In the genomic region with DNA sequence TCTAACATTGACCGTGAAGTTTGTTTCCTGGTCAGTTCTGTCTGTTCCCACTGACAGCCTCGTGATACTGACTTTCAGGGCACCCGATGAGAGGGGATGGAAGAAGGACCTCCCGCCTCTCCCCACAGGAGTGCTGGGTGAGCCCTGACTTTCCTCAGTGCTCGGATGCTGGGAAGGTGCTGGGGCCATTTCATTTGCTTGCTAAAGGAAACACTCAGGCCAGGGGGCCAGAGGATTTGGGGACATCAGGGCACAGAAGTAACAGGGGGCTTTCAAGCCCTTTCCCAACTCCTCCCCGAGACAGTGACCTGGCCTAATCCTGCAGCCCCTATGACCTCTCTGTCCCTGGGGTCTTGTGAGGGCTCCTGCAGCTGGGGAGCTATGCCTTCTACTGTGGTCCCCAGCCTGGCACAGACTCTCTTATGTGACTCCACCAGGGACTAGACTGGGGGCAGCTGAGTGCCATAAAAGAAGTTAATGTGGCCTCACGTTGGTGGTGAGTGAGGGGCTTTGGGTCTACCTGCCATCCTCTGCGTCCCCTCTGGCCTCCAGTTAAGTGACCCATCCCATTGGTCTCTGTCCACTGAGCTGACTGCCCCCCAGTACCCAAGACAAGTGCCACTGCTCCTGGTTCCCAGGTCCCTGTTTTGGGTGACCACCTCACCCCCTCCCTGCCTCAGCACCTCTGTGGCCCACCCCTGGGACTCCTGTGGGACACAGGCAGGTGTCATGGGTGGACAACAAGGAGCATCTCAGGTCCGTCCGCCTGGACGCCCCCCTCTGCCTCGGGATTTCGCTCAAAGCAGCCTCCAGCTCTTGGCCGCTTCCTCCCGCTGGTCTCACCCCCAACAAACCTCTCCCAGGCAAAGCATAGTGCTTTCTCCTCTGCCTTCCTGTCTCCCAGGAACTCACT, we compare ENCODE assay signal across 20 cellular contexts. TPM values are rescaled to one million over a fixed set of nuclear protein-coding genes. Genes with fewer than 3 reads are reported as not detected.
"Had no signal": no experiment of that assay in that cellular context is flagged by ENCODE, and none has a peak within 500 bp of the region (broad histone marks: within the 10 kb centered on the region; RNA-seq: fewer than 3 reads in every experiment).

No MANE protein-coding gene starts in this region.

- H3K4me3 ChIP-seq: hepatocyte, mucosa of descending colon, ovary, right atrium auricular region, smooth muscle cell, testis, transverse colon had no signal

- DNase-seq: cerebellar nuclear complex; dermis blood vessel endothelial cell; erythroblast; head of caudate nucleus; kidney glomerular epithelial cell; naive thymus-derived CD8-positive, alpha-beta T cell; nucleus accumbens; ovary; stimulated activated CD4-positive, alpha-beta T cell treated with anti-CD3 and anti-CD28 coated beads, Interleukin-2, amount 100 ng/mL, for 48 hours; stimulated activated CD8-positive, alpha-beta memory T cell treated with anti-CD3 and anti-CD28 coated beads, Interleukin-4, amount 100 ng/mL, for 48 hours; testis had no signal

- H3K9me3 Mint-ChIP-seq: naive thymus-derived CD8-positive, alpha-beta T cell; neural crest cell; stimulated activated effector memory CD8-positive, alpha-beta T cell treated with anti-CD3 and anti-CD28 coated beads, Interleukin-12 subunit alpha, Interleukin-12 subunit beta, amount 100 ng/mL, for 72 hours; stimulated activated naive CD8-positive, alpha-beta T cell treated with anti-CD3 and anti-CD28 coated beads, Interleukin-15, Interleukin-2, amounts not matched to agents 100 ng/mL and 50 ng/mL, for 24 hours had no signal

- H3K36me3 Mint-ChIP-seq: naive thymus-derived CD8-positive, alpha-beta T cell; stimulated activated effector memory CD8-positive, alpha-beta T cell treated with anti-CD3 and anti-CD28 coated beads, Interleukin-12 subunit alpha, Interleukin-12 subunit beta, amount 100 ng/mL, for 72 hours had no signal

- H3K4me1 ChIP-seq: transverse colon had no signal

- H3K9me3 ChIP-seq: mucosa of descending colon, ovary, right atrium auricular region, testis, transverse colon had no signal

- H3K27ac ChIP-seq: foreskin keratinocyte, hepatocyte, ovary, right atrium auricular region, testis, transverse colon had no signal

- H3K4me3 Mint-ChIP-seq: naive thymus-derived CD8-positive, alpha-beta T cell; neural crest cell; stimulated activated effector memory CD8-positive, alpha-beta T cell treated with anti-CD3 and anti-CD28 coated beads, Interleukin-12 subunit alpha, Interleukin-12 subunit beta, amount 100 ng/mL, for 72 hours; stimulated activated naive CD8-positive, alpha-beta T cell treated with anti-CD3 and anti-CD28 coated beads, Interleukin-15, Interleukin-2, amounts not matched to agents 100 ng/mL and 50 ng/mL, for 24 hours had no signal

- H3K27ac Mint-ChIP-seq: stimulated activated effector memory CD8-positive, alpha-beta T cell treated with anti-CD3 and anti-CD28 coated beads, Interleukin-12 subunit alpha, Interleukin-12 subunit beta, amount 100 ng/mL, for 72 hours; stimulated activated naive CD8-positive, alpha-beta T cell treated with anti-CD3 and anti-CD28 coated beads, Interleukin-15, Interleukin-2, amounts not matched to agents 100 ng/mL and 50 ng/mL, for 24 hours had no signal

- ATAC-seq: naive thymus-derived CD8-positive, alpha-beta T cell; stimulated activated effector memory CD8-positive, alpha-beta T cell treated with anti-CD3 and anti-CD28 coated beads, Interleukin-12 subunit alpha, Interleukin-12 subunit beta, amount 100 ng/mL, for 72 hours had no signal

- H3K36me3 ChIP-seq: ovary, right atrium auricular region, transverse colon had no signal

- H3K4me2 ChIP-seq: hepatocyte, smooth muscle cell had no signal

- H3K27me3 ChIP-seq: foreskin keratinocyte, hepatocyte, ovary, right atrium auricular region, testis, transverse colon had no signal

- H2AFZ ChIP-seq: hepatocyte had no signal

- H3K4me1 Mint-ChIP-seq: stimulated activated effector memory CD8-positive, alpha-beta T cell treated with anti-CD3 and anti-CD28 coated beads, Interleukin-12 subunit alpha, Interleukin-12 subunit beta, amount 100 ng/mL, for 72 hours had no signal

RNA-seq across cellular contexts. Expression of a gene that starts 33.4 kb away (rescaled TPM):
- total RNA-seq: naive thymus-derived CD8-positive, alpha-beta T cell had no signal
- polyA plus RNA-seq: naive thymus-derived CD8-positive, alpha-beta T cell had no signal
